1 cellular context compared by ENCODE assay signal in genomic region chr17:77319211-77320031, GRCh38.
TF ChIP-seq lines count a peak whose summit lies in the region.

No MANE protein-coding gene starts in this region.

TF ChIP-seq in GM23338, 12 proteins besides CTCF, POLR2A, EP300 and RAD21 (continued from another document):
- TF ChIP-seq, protein P1, sequence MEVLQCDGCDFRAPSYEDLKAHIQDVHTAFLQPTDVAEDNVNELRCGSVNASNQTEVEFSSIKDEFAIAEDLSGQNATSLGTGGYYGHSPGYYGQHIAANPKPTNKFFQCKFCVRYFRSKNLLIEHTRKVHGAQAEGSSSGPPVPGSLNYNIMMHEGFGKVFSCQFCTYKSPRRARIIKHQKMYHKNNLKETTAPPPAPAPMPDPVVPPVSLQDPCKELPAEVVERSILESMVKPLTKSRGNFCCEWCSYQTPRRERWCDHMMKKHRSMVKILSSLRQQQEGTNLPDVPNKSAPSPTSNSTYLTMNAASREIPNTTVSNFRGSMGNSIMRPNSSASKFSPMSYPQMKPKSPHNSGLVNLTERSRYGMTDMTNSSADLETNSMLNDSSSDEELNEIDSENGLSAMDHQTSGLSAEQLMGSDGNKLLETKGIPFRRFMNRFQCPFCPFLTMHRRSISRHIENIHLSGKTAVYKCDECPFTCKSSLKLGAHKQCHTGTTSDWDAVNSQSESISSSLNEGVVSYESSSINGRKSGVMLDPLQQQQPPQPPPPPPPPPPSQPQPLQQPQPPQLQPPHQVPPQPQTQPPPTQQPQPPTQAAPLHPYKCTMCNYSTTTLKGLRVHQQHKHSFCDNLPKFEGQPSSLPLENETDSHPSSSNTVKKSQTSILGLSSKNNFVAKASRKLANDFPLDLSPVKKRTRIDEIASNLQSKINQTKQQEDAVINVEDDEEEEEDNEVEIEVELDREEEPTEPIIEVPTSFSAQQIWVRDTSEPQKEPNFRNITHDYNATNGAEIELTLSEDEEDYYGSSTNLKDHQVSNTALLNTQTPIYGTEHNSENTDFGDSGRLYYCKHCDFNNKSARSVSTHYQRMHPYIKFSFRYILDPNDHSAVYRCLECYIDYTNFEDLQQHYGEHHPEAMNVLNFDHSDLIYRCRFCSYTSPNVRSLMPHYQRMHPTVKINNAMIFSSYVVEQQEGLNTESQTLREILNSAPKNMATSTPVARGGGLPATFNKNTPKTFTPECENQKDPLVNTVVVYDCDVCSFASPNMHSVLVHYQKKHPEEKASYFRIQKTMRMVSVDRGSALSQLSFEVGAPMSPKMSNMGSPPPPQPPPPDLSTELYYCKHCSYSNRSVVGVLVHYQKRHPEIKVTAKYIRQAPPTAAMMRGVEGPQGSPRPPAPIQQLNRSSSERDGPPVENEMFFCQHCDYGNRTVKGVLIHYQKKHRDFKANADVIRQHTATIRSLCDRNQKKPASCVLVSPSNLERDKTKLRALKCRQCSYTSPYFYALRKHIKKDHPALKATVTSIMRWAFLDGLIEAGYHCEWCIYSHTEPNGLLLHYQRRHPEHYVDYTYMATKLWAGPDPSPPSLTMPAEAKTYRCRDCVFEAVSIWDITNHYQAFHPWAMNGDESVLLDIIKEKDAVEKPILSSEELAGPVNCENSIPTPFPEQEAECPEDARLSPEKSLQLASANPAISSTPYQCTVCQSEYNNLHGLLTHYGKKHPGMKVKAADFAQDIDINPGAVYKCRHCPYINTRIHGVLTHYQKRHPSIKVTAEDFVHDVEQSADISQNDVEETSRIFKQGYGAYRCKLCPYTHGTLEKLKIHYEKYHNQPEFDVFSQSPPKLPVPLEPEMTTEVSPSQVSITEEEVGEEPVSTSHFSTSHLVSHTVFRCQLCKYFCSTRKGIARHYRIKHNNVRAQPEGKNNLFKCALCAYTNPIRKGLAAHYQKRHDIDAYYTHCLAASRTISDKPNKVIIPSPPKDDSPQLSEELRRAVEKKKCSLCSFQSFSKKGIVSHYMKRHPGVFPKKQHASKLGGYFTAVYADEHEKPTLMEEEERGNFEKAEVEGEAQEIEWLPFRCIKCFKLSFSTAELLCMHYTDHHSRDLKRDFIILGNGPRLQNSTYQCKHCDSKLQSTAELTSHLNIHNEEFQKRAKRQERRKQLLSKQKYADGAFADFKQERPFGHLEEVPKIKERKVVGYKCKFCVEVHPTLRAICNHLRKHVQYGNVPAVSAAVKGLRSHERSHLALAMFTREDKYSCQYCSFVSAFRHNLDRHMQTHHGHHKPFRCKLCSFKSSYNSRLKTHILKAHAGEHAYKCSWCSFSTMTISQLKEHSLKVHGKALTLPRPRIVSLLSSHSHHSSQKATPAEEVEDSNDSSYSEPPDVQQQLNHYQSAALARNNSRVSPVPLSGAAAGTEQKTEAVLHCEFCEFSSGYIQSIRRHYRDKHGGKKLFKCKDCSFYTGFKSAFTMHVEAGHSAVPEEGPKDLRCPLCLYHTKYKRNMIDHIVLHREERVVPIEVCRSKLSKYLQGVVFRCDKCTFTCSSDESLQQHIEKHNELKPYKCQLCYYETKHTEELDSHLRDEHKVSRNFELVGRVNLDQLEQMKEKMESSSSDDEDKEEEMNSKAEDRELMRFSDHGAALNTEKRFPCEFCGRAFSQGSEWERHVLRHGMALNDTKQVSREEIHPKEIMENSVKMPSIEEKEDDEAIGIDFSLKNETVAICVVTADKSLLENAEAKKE (CRISPR knock-in tag; IDR thresholded peaks at IDR 0.05): no peak
- TF ChIP-seq POLR2AphosphoS5 (IDR thresholded peaks at IDR 0.05; ENCODE audit: low read depth) (no peak), EZH2 (IDR thresholded peaks at IDR 0.05; ENCODE audit: low read depth, unreplicated experiment) (no peak)
